Comparison of ENCODE assay signal across 9 cellular contexts in the genomic region with DNA sequence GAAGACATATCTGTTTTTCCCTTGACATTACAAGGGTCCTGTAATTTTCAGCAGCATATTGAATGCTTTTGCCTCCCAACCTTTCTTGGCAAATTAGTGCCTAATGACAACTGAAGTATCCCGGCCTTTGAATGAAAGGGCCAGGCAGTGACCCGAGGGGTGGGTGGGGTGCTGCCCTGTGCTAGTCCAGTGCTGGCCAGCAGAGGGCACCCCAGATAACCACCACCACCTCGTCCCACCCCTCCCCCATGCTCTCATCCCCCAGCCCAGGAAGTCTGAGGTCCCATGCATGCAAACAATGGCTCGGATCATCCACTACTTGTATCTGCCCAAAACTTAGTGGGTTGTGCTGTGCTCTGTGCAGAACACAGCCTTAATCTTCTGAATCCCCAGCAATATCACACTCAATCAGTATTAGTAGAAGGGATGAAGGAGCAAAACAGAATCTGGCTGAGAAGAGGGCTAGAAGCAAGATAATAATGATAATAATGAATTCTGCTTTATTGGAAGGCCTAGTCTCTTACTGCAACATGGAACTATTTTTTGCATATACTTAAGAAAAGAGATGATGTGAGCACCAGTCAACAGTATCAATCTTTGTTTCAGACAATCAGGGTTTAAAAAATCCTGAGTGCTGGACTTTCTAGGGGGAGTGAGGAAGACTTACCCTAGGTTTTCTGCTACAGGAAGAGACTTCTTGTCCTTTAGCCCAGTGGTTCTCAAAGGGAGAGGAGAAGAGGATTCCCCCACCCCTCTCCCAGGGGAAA. TPM values are rescaled to one million over a fixed set of nuclear protein-coding genes. Genes with fewer than 3 reads are reported as not detected.
DNase-seq lines count a peak whose midpoint lies in the region; ATAC-seq and TF ChIP-seq lines count a peak whose summit lies in the region.
"Had no signal": no experiment of that assay in that cellular context is flagged by ENCODE, and none has a peak within 500 bp of the region (broad histone marks: within the 10 kb centered on the region; RNA-seq: fewer than 3 reads in every experiment).

No MANE protein-coding gene starts in this region.

- DNase-seq in EL (peak; percentile 42), HCT116 (ENCODE audit: low read depth, low spot score) (peak; percentile 24), NCI-H2227 treated with DMSO at 0.1 percent for 48 hours (lab: John Stamatoyannopoulos, UW) (peak; percentile 29), midbrain (lab: John Stamatoyannopoulos, UW) (peak; percentile 59)
- DNase-seq in activated CD8-positive, alpha-beta T cell treated with anti-CD3 and anti-CD28 coated beads, Interleukin-2, amount 10 ng/mL, durations not matched to agents 7 days and 5 days, result peak; percentile 76
- peak; percentile 8 to 33 (median 19) for DNase-seq in effector memory CD8-positive, alpha-beta T cell
- DNase-seq in stimulated activated naive CD4-positive, alpha-beta T cell (lab: John Stamatoyannopoulos, UW), result peak; percentile 12 to 60 (median 38)

- no peaks in the 10 kb centered on the region for H3K79me2 ChIP-seq in HCT116 (ENCODE audit: insufficient read depth, low read length)

- no peaks in the 10 kb centered on the region for H3K27me3 ChIP-seq in HCT116 (ENCODE audit: insufficient read depth, low read length)

- CTCF ChIA-PET in HCT116 (lab: Charles Lee), result interaction anchor here (1.2 to 2.0 kb wide), 2 partner anchors 10 to 11 kb away, joined by 4 to 15 read pairs; no protein-coding TSS in a partner anchor
- CTCF ChIA-PET in activated CD8-positive, alpha-beta T cell treated with anti-CD3 and anti-CD28 coated beads, Interleukin-2, amount 10 ng/mL, durations not matched to agents 7 days and 5 days (lab: Charles Lee), result interaction anchor here (0.7 to 2.7 kb wide), 21 partner anchors 9 to 103 kb away, joined by 3 to 21 read pairs (median 5); no protein-coding TSS in a partner anchor

- H3K36me3 Mint-ChIP-seq in activated CD8-positive, alpha-beta T cell treated with anti-CD3 and anti-CD28 coated beads, Interleukin-2, amount 10 ng/mL, durations not matched to agents 7 days and 5 days (ENCODE audit: low read depth), result no peaks in the 10 kb centered on the region
- no peaks in the 10 kb centered on the region for H3K36me3 Mint-ChIP-seq in effector memory CD8-positive, alpha-beta T cell (ENCODE audit: insufficient read depth)

- no peaks in the 10 kb centered on the region for H3K9me3 ChIP-seq in HCT116 (ENCODE audit: control insufficient read depth in 1 of 2, insufficient read depth in 1 of 2, low read depth in 1 of 2, low read length in 2 of 2)

- H3K9ac ChIP-seq in HCT116 (ENCODE audit: low read length), result no peak overlapping the region

- H3K4me2 ChIP-seq in HCT116 (ENCODE audit: low read length), result peak overlapping the region; percentile 34

- no peaks in the 10 kb centered on the region for H3K36me3 ChIP-seq in HCT116 (ENCODE audit: control insufficient read depth in 1 of 2, insufficient read depth in 2 of 2, low read length in 2 of 2)

- peak; percentile 84 for ATAC-seq in HCT116
- ATAC-seq in activated CD8-positive, alpha-beta T cell treated with anti-CD3 and anti-CD28 coated beads, Interleukin-2, amount 10 ng/mL, durations not matched to agents 7 days and 5 days, result peak; percentile 50
- peak; percentile 49 for ATAC-seq in effector memory CD8-positive, alpha-beta T cell (replicated peaks)
- no peak for ATAC-seq in HG03571 (IDR thresholded peaks at IDR 0.05; ENCODE audit: unreplicated experiment)

- H3K27ac Mint-ChIP-seq in activated CD8-positive, alpha-beta T cell treated with anti-CD3 and anti-CD28 coated beads, Interleukin-2, amount 10 ng/mL, durations not matched to agents 7 days and 5 days, result no peak overlapping the region
- H3K27ac Mint-ChIP-seq in effector memory CD8-positive, alpha-beta T cell, result peak overlapping the region in 1 of 2 donors; percentile 29

- TF ChIP-seq CTCF in HCT116 (IDR thresholded peaks at IDR 0.05 in 2 of 3, conservative IDR thresholded peaks at IDR 0.05 in 1 of 3; ENCODE audit: borderline replicate concordance in 1 of 3, insufficient read depth in 1 of 3, low read depth in 2 of 3, low read length in 2 of 3), result peak; percentile 47 to 89 (median 88); a peak in 5 of 6 replicates

- H4K20me1 ChIP-seq in HCT116 (ENCODE audit: insufficient read depth), result no peaks in the 10 kb centered on the region

- H3K4me1 Mint-ChIP-seq in activated CD8-positive, alpha-beta T cell treated with anti-CD3 and anti-CD28 coated beads, Interleukin-2, amount 10 ng/mL, durations not matched to agents 7 days and 5 days (ENCODE audit: low read depth), result peaks cover 38% of the 10 kb centered on the region
- H3K4me1 Mint-ChIP-seq in effector memory CD8-positive, alpha-beta T cell (ENCODE audit: low read depth in 2 of 2), result peaks cover 31 to 36% of the 10 kb centered on the region in 2 donors

- H3K4me3 Mint-ChIP-seq in activated CD8-positive, alpha-beta T cell treated with anti-CD3 and anti-CD28 coated beads, Interleukin-2, amount 10 ng/mL, durations not matched to agents 7 days and 5 days, result no peak overlapping the region
- peak overlapping the region; percentile 32 to 53 for H3K4me3 Mint-ChIP-seq in effector memory CD8-positive, alpha-beta T cell

- peak; percentile 35; the same call in 1 of the 2 replicates for TF ChIP-seq RAD21 in HCT116 (IDR thresholded peaks at IDR 0.05; ENCODE audit: low read depth)

- RAD21 ChIA-PET in HCT116 (lab: Charles Lee; ENCODE audit: low non-redundant PET in 1 of 2, low total read pairs in 2 of 2, uncharacterized antibody in 2 of 2, unreplicated experiment in 2 of 2), result no interaction called here

- H3K27ac ChIP-seq in HCT116 (ENCODE audit: low read depth, low read length), result no peak overlapping the region

- TF ChIP-seq POLR2A in HCT116 (IDR thresholded peaks at IDR 0.05; ENCODE audit: borderline replicate concordance, extremely low read depth, insufficient read depth, insufficient read length), result no peak

- BruUV-seq in HCT116 (replicated peaks; lab: Mats Ljungman, UMichigan), result no TSS peak

- H3K9me3 Mint-ChIP-seq in activated CD8-positive, alpha-beta T cell treated with anti-CD3 and anti-CD28 coated beads, Interleukin-2, amount 10 ng/mL, durations not matched to agents 7 days and 5 days (ENCODE audit: insufficient read depth), result no peaks in the 10 kb centered on the region
- H3K9me3 Mint-ChIP-seq in effector memory CD8-positive, alpha-beta T cell, result no peaks in the 10 kb centered on the region

- intact Hi-C loops in HCT116 (cut with micrococcal nuclease), result no loop called here

- H3K27me3 Mint-ChIP-seq in activated CD8-positive, alpha-beta T cell treated with anti-CD3 and anti-CD28 coated beads, Interleukin-2, amount 10 ng/mL, durations not matched to agents 7 days and 5 days (ENCODE audit: low read depth), result peaks cover 51% of the 10 kb centered on the region
- H3K27me3 Mint-ChIP-seq in effector memory CD8-positive, alpha-beta T cell, result peaks cover 31 to 53% of the 10 kb centered on the region in 2 donors

- H2AFZ ChIP-seq in HCT116 (ENCODE audit: low read depth, low read length, poor library complexity, severe bottlenecking), result peak overlapping the region; percentile 47

- POLR2A ChIA-PET in HCT116 (lab: Charles Lee), result no interaction called here
- POLR2A ChIA-PET in activated CD8-positive, alpha-beta T cell treated with anti-CD3 and anti-CD28 coated beads, Interleukin-2, amount 10 ng/mL, durations not matched to agents 7 days and 5 days (lab: Charles Lee), result no interaction called here

- H3K4me1 ChIP-seq in HCT116 (ENCODE audit: control insufficient read depth in 1 of 2, insufficient read depth in 2 of 2, low read length in 2 of 2), result peaks cover 16 to 26% of the 10 kb centered on the region in 2 experiments

- no peaks in the 10 kb centered on the region for H3K9me2 ChIP-seq in HCT116 (ENCODE audit: insufficient read depth)

- H3K4me3 ChIP-seq in HCT116 (replicated peaks in 1 of 2; ENCODE audit: low read depth in 1 of 2, low read length in 2 of 2), result no peak overlapping the region

TF ChIP-seq in HCT116, 20 proteins besides CTCF, POLR2A, EP300 and RAD21:
- TF ChIP-seq EGR1 (IDR thresholded peaks at IDR 0.05; ENCODE audit: low read depth) (no peak), EZH2 (IDR thresholded peaks at IDR 0.05) (no peak), ELF1 (IDR thresholded peaks at IDR 0.05; ENCODE audit: borderline replicate concordance, low read depth) (no peak), CEBPB (IDR thresholded peaks at IDR 0.05; ENCODE audit: low read depth) (no peak), CBX3 (IDR thresholded peaks at IDR 0.05; ENCODE audit: low read depth) (no peak), ZNF274 (IDR thresholded peaks at IDR 0.05; ENCODE audit: low read depth, low read length) (no peak), EZH2phosphoT487 (IDR thresholded peaks at IDR 0.05; ENCODE audit: borderline replicate concordance) (no peak), SRF (IDR thresholded peaks at IDR 0.05; ENCODE audit: low read depth) (no peak), SIN3A (IDR thresholded peaks at IDR 0.05; ENCODE audit: low read depth) (no peak), POLR2AphosphoS5 (IDR thresholded peaks at IDR 0.05; ENCODE audit: low read depth, low read length) (no peak)

RNA-seq across cellular contexts. Expression of a gene that starts 3.8 kb away (rescaled TPM):
- total RNA-seq in HCT116 (2021; ENCODE audit: unreplicated experiment), result 0.30 TPM
- 0.10 and 0.16 TPM in 2 replicates for polyA plus RNA-seq in HCT116 (2012)
- total RNA-seq in activated CD8-positive, alpha-beta T cell treated with anti-CD3 and anti-CD28 coated beads, Interleukin-2, amount 10 ng/mL, durations not matched to agents 7 days and 5 days, result under 1 TPM; 0.05 to 0.08 TPM
- total RNA-seq: glomerular endothelial cell had no signal

Comparison
In these comparisons a context has a peak if more than half of its experiments do, and no peak if none do; other contexts are left out.
1. DNase-seq: peak in every context shown above with its lines; median percentile 76 in activated CD8-positive, alpha-beta T cell treated with anti-CD3 and anti-CD28 coated beads, Interleukin-2, amount 10 ng/mL, durations not matched to agents 7 days and 5 days; 59 in midbrain; 42 in EL; 38 in stimulated activated naive CD4-positive, alpha-beta T cell; 29 in NCI-H2227 treated with DMSO at 0.1 percent for 48 hours; 24 in HCT116; 19 in effector memory CD8-positive, alpha-beta T cell.